ENCODE assay signal across 18 cellular contexts in the genomic region with DNA sequence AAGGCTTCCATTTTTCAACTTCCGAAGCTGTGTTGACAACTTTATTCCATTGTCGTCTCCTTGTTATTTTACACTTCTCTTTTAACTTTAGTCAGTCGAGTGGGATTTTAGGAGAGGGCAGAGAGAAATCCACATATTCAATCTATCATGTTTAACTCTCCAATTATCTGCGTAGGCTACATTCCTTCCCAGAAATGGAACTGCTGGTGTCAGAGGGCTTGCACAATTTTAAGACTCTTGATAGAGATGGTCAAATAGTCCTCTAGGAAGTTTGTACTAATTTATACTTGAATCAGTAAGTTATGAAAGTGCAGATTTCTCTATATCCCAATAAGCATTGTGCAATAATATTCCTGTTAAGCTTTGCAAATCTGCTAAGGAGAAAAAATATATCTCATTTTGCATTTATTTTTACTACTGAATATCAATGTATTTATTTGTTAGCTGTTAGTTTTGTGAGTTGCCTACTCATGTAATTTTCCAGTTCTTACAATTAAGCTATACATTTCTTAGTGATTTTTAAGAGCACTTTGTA.
"Had no signal": no experiment of that assay in that cellular context is flagged by ENCODE, and none has a peak within 500 bp of the region (broad histone marks: within the 10 kb centered on the region; RNA-seq: fewer than 3 reads in every experiment).

No MANE protein-coding gene starts in this region.

- H3K4me3 ChIP-seq: SJCRH30 had no signal

- H3K27me3 ChIP-seq: SJCRH30 had no signal

- ATAC-seq: Right ventricle myocardium inferior, SK-N-SH treated with all-trans-retinoic acid at 6 μM for 48 hours had no signal

- DNase-seq: KBM-7, MV-4-11, NCI-H1048, NCI-H1105, NCI-H1417, NCI-H1436 treated with DMSO at 0.1 percent for 48 hours, NCI-H1694 treated with DMSO at 0.1 percent for 48 hours, NCI-H1930, NCI-H2081, NCI-H2107, NCI-H2227 treated with DMSO at 0.1 percent for 48 hours, NCI-H524, NCI-H526 treated with DMSO at 0.1 percent for 48 hours, NCI-H774, SHP77 treated with DMSO at 0.1 percent for 48 hours, SJCRH30 had no signal

- H3K4me1 ChIP-seq: SJCRH30 had no signal

- H3K36me3 ChIP-seq: SJCRH30 had no signal

- H3K27ac ChIP-seq: SJCRH30 had no signal

- H3K9me3 ChIP-seq: SJCRH30 had no signal
